In the genomic region with DNA sequence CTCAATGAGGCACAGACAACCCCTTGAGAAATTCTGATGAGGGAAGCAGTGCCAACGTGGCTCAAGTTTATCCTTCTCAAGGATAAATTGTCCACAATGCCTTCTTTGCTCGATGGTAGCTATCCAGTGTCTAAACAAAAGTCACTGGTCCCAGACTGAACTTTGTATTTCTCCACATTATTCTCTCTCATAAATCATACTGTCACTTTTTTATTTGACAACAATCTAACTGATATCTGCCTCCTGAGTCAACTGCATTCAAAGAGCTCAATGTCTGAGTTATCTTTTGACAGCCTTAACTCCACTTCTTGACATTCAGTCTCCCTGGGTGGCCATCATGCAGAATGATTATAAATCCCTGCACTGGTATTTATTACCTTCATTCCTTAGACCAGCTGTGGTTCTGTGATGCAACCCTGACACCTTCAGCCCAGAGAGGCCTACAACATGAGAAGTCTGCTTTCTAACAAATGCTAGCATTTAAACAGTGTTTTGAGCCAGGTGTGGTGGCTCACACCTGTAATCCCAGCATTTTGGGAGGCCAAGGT, we compare ENCODE assay signal across 1 cellular context.
TF ChIP-seq lines count a peak whose summit lies in the region.

No MANE protein-coding gene starts in this region.

TF ChIP-seq in HCT116, 20 proteins besides CTCF, POLR2A, EP300 and RAD21 (continued from another document):
- TF ChIP-seq, protein P1, sequence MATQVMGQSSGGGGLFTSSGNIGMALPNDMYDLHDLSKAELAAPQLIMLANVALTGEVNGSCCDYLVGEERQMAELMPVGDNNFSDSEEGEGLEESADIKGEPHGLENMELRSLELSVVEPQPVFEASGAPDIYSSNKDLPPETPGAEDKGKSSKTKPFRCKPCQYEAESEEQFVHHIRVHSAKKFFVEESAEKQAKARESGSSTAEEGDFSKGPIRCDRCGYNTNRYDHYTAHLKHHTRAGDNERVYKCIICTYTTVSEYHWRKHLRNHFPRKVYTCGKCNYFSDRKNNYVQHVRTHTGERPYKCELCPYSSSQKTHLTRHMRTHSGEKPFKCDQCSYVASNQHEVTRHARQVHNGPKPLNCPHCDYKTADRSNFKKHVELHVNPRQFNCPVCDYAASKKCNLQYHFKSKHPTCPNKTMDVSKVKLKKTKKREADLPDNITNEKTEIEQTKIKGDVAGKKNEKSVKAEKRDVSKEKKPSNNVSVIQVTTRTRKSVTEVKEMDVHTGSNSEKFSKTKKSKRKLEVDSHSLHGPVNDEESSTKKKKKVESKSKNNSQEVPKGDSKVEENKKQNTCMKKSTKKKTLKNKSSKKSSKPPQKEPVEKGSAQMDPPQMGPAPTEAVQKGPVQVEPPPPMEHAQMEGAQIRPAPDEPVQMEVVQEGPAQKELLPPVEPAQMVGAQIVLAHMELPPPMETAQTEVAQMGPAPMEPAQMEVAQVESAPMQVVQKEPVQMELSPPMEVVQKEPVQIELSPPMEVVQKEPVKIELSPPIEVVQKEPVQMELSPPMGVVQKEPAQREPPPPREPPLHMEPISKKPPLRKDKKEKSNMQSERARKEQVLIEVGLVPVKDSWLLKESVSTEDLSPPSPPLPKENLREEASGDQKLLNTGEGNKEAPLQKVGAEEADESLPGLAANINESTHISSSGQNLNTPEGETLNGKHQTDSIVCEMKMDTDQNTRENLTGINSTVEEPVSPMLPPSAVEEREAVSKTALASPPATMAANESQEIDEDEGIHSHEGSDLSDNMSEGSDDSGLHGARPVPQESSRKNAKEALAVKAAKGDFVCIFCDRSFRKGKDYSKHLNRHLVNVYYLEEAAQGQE (IDR thresholded peaks at IDR 0.05; ENCODE audit: low read depth): no peak
- TF ChIP-seq ELF1 (IDR thresholded peaks at IDR 0.05; ENCODE audit: borderline replicate concordance, low read depth): no peak
- no peak for TF ChIP-seq CEBPB (IDR thresholded peaks at IDR 0.05; ENCODE audit: low read depth)
- no peak for TF ChIP-seq CBX3 (IDR thresholded peaks at IDR 0.05; ENCODE audit: low read depth)
- no peak for TF ChIP-seq SP1 (IDR thresholded peaks at IDR 0.05; ENCODE audit: low read depth)
- TF ChIP-seq SRF (IDR thresholded peaks at IDR 0.05; ENCODE audit: low read depth): no peak
